Comparison of ENCODE assay signal across 21 cellular contexts in the genomic region with DNA sequence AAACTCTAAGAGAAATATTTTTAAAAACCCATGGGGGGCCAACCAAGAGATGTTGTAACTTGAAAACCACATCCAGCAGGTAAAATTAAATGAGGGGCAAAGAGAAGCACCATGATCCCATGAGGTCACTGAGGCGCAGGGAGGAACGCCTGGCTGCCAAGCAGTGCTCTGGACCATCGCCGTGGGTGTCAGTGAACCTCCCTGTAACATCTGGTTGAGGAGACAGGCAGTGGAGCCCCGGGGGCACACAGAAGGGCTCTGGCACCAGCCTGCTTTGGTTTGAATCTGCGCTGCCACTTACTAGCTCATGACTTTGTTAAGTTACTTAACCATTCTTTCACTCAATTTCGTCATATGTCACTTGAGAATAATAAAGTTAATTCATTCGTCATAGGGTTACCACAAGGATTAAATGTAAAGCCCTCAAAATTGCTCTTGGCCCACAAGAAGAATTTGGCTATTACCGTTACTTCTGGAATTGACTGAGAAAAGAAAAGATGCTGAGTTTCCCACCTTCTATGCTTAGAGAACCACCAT.
"Had no signal": no experiment of that assay in that cellular context is flagged by ENCODE, and none has a peak within 500 bp of the region (broad histone marks: within the 10 kb centered on the region; RNA-seq: fewer than 3 reads in every experiment).

No MANE protein-coding gene starts in this region.

- H3K9me3 ChIP-seq: right lobe of liver, testis, uterus had no signal

- H3K4me1 ChIP-seq: foreskin keratinocyte, testis, uterus had no signal

- H3K27ac Mint-ChIP-seq: activated naive CD8-positive, alpha-beta T cell; activated T-helper 2 cell treated with anti-CD3 and anti-CD28 coated beads, Interferon-gamma antibody, Interleukin-2, Interleukin-4, amounts not matched to agents 10 μg/mL and 5 μg/mL and 100 μg/mL, durations not matched to agents 14 hours and 24 hours and 36 hours; naive thymus-derived CD4-positive, alpha-beta T cell had no signal

- ATAC-seq: foreskin keratinocyte; left lobe of liver; naive thymus-derived CD4-positive, alpha-beta T cell; right lobe of liver had no signal

- DNase-seq: activated CD4-positive, alpha-beta T cell treated with anti-CD3 and anti-CD28 coated beads for 1 hour; activated CD4-positive, alpha-beta T cell treated with anti-CD3 and anti-CD28 coated beads, Interleukin-2, amount 50 U/mL, for 1 hour; activated naive CD4-positive, alpha-beta T cell; activated T-cell treated with anti-CD3 and anti-CD28 coated beads, Interleukin-2, amount 50 U/mL, for 1 hour; amygdala; cerebellar nuclear complex; cortex of kidney; foreskin keratinocyte; naive thymus-derived CD4-positive, alpha-beta T cell; right lobe of liver; stimulated activated CD4-positive, alpha-beta T cell treated with anti-CD3 and anti-CD28 coated beads, Interleukin-4, amount 100 ng/mL, for 1 hour; stimulated activated naive CD4-positive, alpha-beta T cell; testis; trophoblast cell; uterus had no signal

- H3K27ac ChIP-seq: epithelial cell of prostate, foreskin keratinocyte, right lobe of liver, testis, uterus had no signal

- H3K36me3 ChIP-seq: right lobe of liver, uterus had no signal

- H3K9me3 Mint-ChIP-seq: activated T-helper 2 cell treated with anti-CD3 and anti-CD28 coated beads, Interferon-gamma antibody, Interleukin-2, Interleukin-4, amounts not matched to agents 10 μg/mL and 5 μg/mL and 100 μg/mL, durations not matched to agents 14 hours and 24 hours and 36 hours; naive thymus-derived CD4-positive, alpha-beta T cell; neural crest cell had no signal

- H3K27me3 ChIP-seq: right lobe of liver, testis, uterus had no signal

- H3K4me3 ChIP-seq: lung, right lobe of liver, testis, uterus had no signal

- H3K36me3 Mint-ChIP-seq: activated naive CD8-positive, alpha-beta T cell; naive thymus-derived CD4-positive, alpha-beta T cell had no signal

- H3K4me3 Mint-ChIP-seq: activated naive CD8-positive, alpha-beta T cell; naive thymus-derived CD4-positive, alpha-beta T cell; neural crest cell had no signal
